1 cellular context compared by ENCODE assay signal in genomic region chr2:218853766-218854165, GRCh38.
TF ChIP-seq lines count a peak whose summit lies in the region.

No MANE protein-coding gene starts in this region.

TF ChIP-seq in GM12878, 131 proteins besides CTCF, POLR2A, EP300 and RAD21:
- TF ChIP-seq NR2F1 (conservative IDR thresholded peaks at IDR 0.05) (no peak), ZNF622 (IDR thresholded peaks at IDR 0.05) (no peak), MTA3 (IDR thresholded peaks at IDR 0.05; ENCODE audit: borderline replicate concordance, low read length) (no peak), BCL3 (IDR thresholded peaks at IDR 0.05; ENCODE audit: borderline replicate concordance, insufficient read depth, low read depth, low read length, poor library complexity, severe bottlenecking) (no peak), POLR2AphosphoS2 (IDR thresholded peaks at IDR 0.05; ENCODE audit: low read depth, low read length) (no peak), RUNX3 (IDR thresholded peaks at IDR 0.05; ENCODE audit: low read length) (no peak), CBX5 (IDR thresholded peaks at IDR 0.05; ENCODE audit: low read depth) (no peak), SREBF1 (IDR thresholded peaks at IDR 0.05; ENCODE audit: low read length) (no peak), IKZF1 (conservative IDR thresholded peaks at IDR 0.05) (no peak), NBN (IDR thresholded peaks at IDR 0.05) (no peak), RB1 (IDR thresholded peaks at IDR 0.05; ENCODE audit: borderline replicate concordance) (no peak), FOXM1 (IDR thresholded peaks at IDR 0.05; ENCODE audit: low read depth, low read length) (no peak), CHD4 (IDR thresholded peaks at IDR 0.05) (no peak), KLF5 (IDR thresholded peaks at IDR 0.05; ENCODE audit: partially characterized antibody) (no peak)
